Comparison of ENCODE assay signal across 2 cellular contexts in genomic region chr18:12933323-12933722, GRCh38.
A peak's percentile ranks its signal among the peaks of the same experiment; 100 is the strongest.
TF ChIP-seq lines count a peak whose summit lies in the region.

No MANE protein-coding gene starts in this region.

TF ChIP-seq in HEK293, 187 proteins besides CTCF, POLR2A, EP300 and RAD21 (continued from another document):
- no peak for TF ChIP-seq ZNF404 (tag by site-specific recombination; IDR thresholded peaks at IDR 0.05)
- peak; percentile 24; the same call in 1 of the 2 replicates for TF ChIP-seq ZNF513 (tag by site-specific recombination; IDR thresholded peaks at IDR 0.05)
- TF ChIP-seq ZNF121 (tag by site-specific recombination; IDR thresholded peaks at IDR 0.05), result no peak
- TF ChIP-seq ZNF280D (tag by site-specific recombination; IDR thresholded peaks at IDR 0.05), result no peak
- TF ChIP-seq SP7 (tag by site-specific recombination; IDR thresholded peaks at IDR 0.05), result no peak
- TF ChIP-seq WT1 (tag by site-specific recombination; IDR thresholded peaks at IDR 0.05), result no peak

TF ChIP-seq in K562, 482 proteins besides CTCF, POLR2A, EP300 and RAD21 (continued from another document):
- TF ChIP-seq ATF4 (CRISPR knock-in tag; IDR thresholded peaks at IDR 0.05) (no peak), XRCC4 (IDR thresholded peaks at IDR 0.05; ENCODE audit: extremely low read depth, insufficient read depth, insufficient read length) (no peak), TAF15 (IDR thresholded peaks at IDR 0.05; ENCODE audit: low read depth, low read length) (no peak), ZNF740 (CRISPR knock-in tag; IDR thresholded peaks at IDR 0.05) (no peak), ZNF740 (tag; IDR thresholded peaks at IDR 0.05) (no peak), GMEB1 (CRISPR knock-in tag; IDR thresholded peaks at IDR 0.05) (no peak), PHB2 (IDR thresholded peaks at IDR 0.05; ENCODE audit: low read depth) (no peak), RAD51 (IDR thresholded peaks at IDR 0.05; ENCODE audit: borderline replicate concordance, low read depth) (no peak), TRIM24 (IDR thresholded peaks at IDR 0.05) (no peak), KLF16 (IDR thresholded peaks at IDR 0.05) (no peak), SNIP1 (IDR thresholded peaks at IDR 0.05; ENCODE audit: low read depth) (no peak), RBM39 (optimal IDR thresholded peaks at IDR 0.05; ENCODE audit: low read depth, low read length) (no peak), HES1 (IDR thresholded peaks at IDR 0.05; ENCODE audit: low read depth) (no peak), ZFX (CRISPR knock-in tag; IDR thresholded peaks at IDR 0.05) (no peak)
TF ChIP-seq in K562: peak in this region for 0.
